ENCODE assay signal across 9 cellular contexts in genomic region chr7:30136743-30137485, GRCh38. TPM values are rescaled to one million over a fixed set of nuclear protein-coding genes. Genes with fewer than 3 reads are reported as not detected.
DNase-seq lines count a peak whose midpoint lies in the region; ATAC-seq, FAIRE-seq and TF ChIP-seq lines count a peak whose summit lies in the region.
"Had no signal": no experiment of that assay in that cellular context is flagged by ENCODE, and none has a peak within 500 bp of the region (broad histone marks: within the 10 kb centered on the region; RNA-seq: fewer than 3 reads in every experiment).

No MANE protein-coding gene starts in this region.

- H3K27me3 ChIP-seq in CD4-positive, alpha-beta T cell (ENCODE audit: control insufficient read depth, insufficient read depth, low read length) = no peaks in the 10 kb centered on the region
- H3K27me3 ChIP-seq in PC-9 (ENCODE audit: insufficient read depth, low read depth) (peaks cover 12% of the 10 kb centered on the region; the same call in 1 of the 2 replicates), fibroblast of lung (ENCODE audit: control insufficient read depth, insufficient read depth, low read length) (no peaks in the 10 kb centered on the region), trophoblast cell (ENCODE audit: insufficient read depth, low read length) (peaks cover 22% of the 10 kb centered on the region), body of pancreas (no peaks in the 10 kb centered on the region), small intestine (ENCODE audit: control insufficient read depth in 2 of 2, insufficient read depth in 2 of 2, low read length in 2 of 2) (no peaks in the 10 kb centered on the region)

- H2BK120ac ChIP-seq in trophoblast cell (ENCODE audit: insufficient read depth, low read length, poor library complexity) = no peak overlapping the region

- no peak for DNase-seq in CD4-positive, alpha-beta T cell
- no peak for DNase-seq in PC-9
- DNase-seq in fibroblast of lung (ENCODE audit: low read depth in 2 of 2) = no peak
- no peak for DNase-seq in trophoblast cell
- no peak for DNase-seq in body of pancreas
- no peak for DNase-seq in small intestine

- TF ChIP-seq CTCF in CD4-positive, alpha-beta T cell (IDR thresholded peaks at IDR 0.05) = no peak
- no peak for TF ChIP-seq CTCF in PC-9 (conservative IDR thresholded peaks at IDR 0.05)
- no peak for TF ChIP-seq CTCF in fibroblast of lung (conservative IDR thresholded peaks at IDR 0.05 in 1 of 2, IDR thresholded peaks at IDR 0.05 in 1 of 2; ENCODE audit: low read depth in 1 of 2, low read length in 2 of 2)
- TF ChIP-seq CTCF in body of pancreas (IDR thresholded peaks at IDR 0.05) = no peak

- TF ChIP-seq POLR2A in body of pancreas (IDR thresholded peaks at IDR 0.05) = no peak

- H3K79me1 ChIP-seq in trophoblast cell (ENCODE audit: low read length) = peaks cover 2% of the 10 kb centered on the region

- H4K91ac ChIP-seq in trophoblast cell (ENCODE audit: low read depth, low read length) = no peak overlapping the region

- no peaks in the 10 kb centered on the region for H3K9me2 ChIP-seq in PC-9 (ENCODE audit: insufficient read depth)

- no peak overlapping the region for H3K9ac ChIP-seq in fibroblast of lung (ENCODE audit: insufficient read depth, low read length)
- no peak overlapping the region for H3K9ac ChIP-seq in trophoblast cell (ENCODE audit: low read length)

- H3K4me3 ChIP-seq in PC-9 = no peak overlapping the region
- H3K4me3 ChIP-seq in fibroblast of lung (replicated peaks in 1 of 4; ENCODE audit: control extremely low read depth in 1 of 4, insufficient read depth in 1 of 4, low read depth in 3 of 4, low read length in 4 of 4) = peak overlapping the region in 3 of 4 experiments; percentile 53 to 86 (median 81)
- no peak overlapping the region for H3K4me3 ChIP-seq in trophoblast cell (ENCODE audit: low read depth, low read length)
- no peak overlapping the region for H3K4me3 ChIP-seq in body of pancreas
- no peak overlapping the region for H3K4me3 ChIP-seq in small intestine (ENCODE audit: low read depth in 1 of 2, low read length in 2 of 2)

- H3K27ac Mint-ChIP-seq in CD4-positive, alpha-beta T cell = peak overlapping the region; percentile 72

- H3K14ac ChIP-seq in trophoblast cell (ENCODE audit: low read length) = no peak overlapping the region

- no peak for ATAC-seq in CD4-positive, alpha-beta T cell (ENCODE audit: poor library complexity)
- no peak for ATAC-seq in body of pancreas
- ATAC-seq in GM21381 (IDR thresholded peaks at IDR 0.05; ENCODE audit: unreplicated experiment) = no peak
- no peak for ATAC-seq in GM21619 (IDR thresholded peaks at IDR 0.05; ENCODE audit: unreplicated experiment)

- no peaks in the 10 kb centered on the region for H3K9me3 ChIP-seq in CD4-positive, alpha-beta T cell (ENCODE audit: control insufficient read depth, low read length)
- H3K9me3 ChIP-seq in PC-9 (ENCODE audit: insufficient read depth, low read depth) (no peaks in the 10 kb centered on the region), fibroblast of lung (ENCODE audit: control insufficient read depth, insufficient read depth, low read depth, low read length) (no peaks in the 10 kb centered on the region), trophoblast cell (ENCODE audit: insufficient read depth, low read depth, low read length) (peaks cover 3% of the 10 kb centered on the region), body of pancreas (no peaks in the 10 kb centered on the region), small intestine (ENCODE audit: control insufficient read depth, low read depth) (no peaks in the 10 kb centered on the region)

- H3K23ac ChIP-seq in trophoblast cell (ENCODE audit: low read length) = no peak overlapping the region

- H3K4me1 ChIP-seq in PC-9 (replicated peaks; ENCODE audit: insufficient read depth) (peaks cover 14% of the 10 kb centered on the region), fibroblast of lung (ENCODE audit: control insufficient read depth, extremely low read depth, insufficient read depth, low read length) (no peaks in the 10 kb centered on the region), trophoblast cell (ENCODE audit: control insufficient read depth in 1 of 2, insufficient read depth in 2 of 2, low read length in 2 of 2) (peaks cover 5 to 7% of the 10 kb centered on the region in 2 experiments), body of pancreas (peaks cover 8% of the 10 kb centered on the region), small intestine (ENCODE audit: control insufficient read depth in 2 of 2, insufficient read depth in 1 of 2, low read depth in 1 of 2, low read length in 1 of 2) (no peaks in the 10 kb centered on the region)

- no peak overlapping the region for H2BK12ac ChIP-seq in trophoblast cell (ENCODE audit: low read length)

- H4K12ac ChIP-seq in trophoblast cell (ENCODE audit: low read depth, low read length) = no peak overlapping the region

- TSS peak; percentile 18 for BruUV-seq in PC-9 (replicated peaks; lab: Mats Ljungman, UMichigan)

- no peaks in the 10 kb centered on the region for H3K27me3 Mint-ChIP-seq in CD4-positive, alpha-beta T cell

- 0 out of 2 replicates have a peak, but pooled peaks cover 3% of the 10 kb centered on the region for H4K20me1 ChIP-seq in PC-9 (ENCODE audit: insufficient read depth)
- no peaks in the 10 kb centered on the region for H4K20me1 ChIP-seq in fibroblast of lung (ENCODE audit: control insufficient read depth, extremely low read depth, insufficient read depth, low read length)

- no peak overlapping the region for H3K27ac ChIP-seq in CD4-positive, alpha-beta T cell (ENCODE audit: low read depth, low read length)
- no peak overlapping the region for H3K27ac ChIP-seq in PC-9
- H3K27ac ChIP-seq in fibroblast of lung (ENCODE audit: insufficient read depth, low read length) = no peak overlapping the region
- H3K27ac ChIP-seq in trophoblast cell (ENCODE audit: low read depth, low read length) = no peak overlapping the region
- no peak overlapping the region for H3K27ac ChIP-seq in body of pancreas
- no peak overlapping the region for H3K27ac ChIP-seq in small intestine (ENCODE audit: low read depth in 1 of 2, low read length in 1 of 2)

- H3K18ac ChIP-seq in trophoblast cell (ENCODE audit: low read length) = no peak overlapping the region

- H3K79me2 ChIP-seq in PC-9 (ENCODE audit: low read depth) (no peaks in the 10 kb centered on the region), fibroblast of lung (ENCODE audit: control insufficient read depth, insufficient read depth, low read length) (no peaks in the 10 kb centered on the region), trophoblast cell (ENCODE audit: control insufficient read depth, insufficient read depth, low read length, poor library complexity) (no peaks in the 10 kb centered on the region)

- POLR2A ChIA-PET in CD4-positive, alpha-beta T cell (lab: Charles Lee) = interaction anchor here (0.8 to 2.7 kb wide), 4 partner anchors 12 to 186 kb away, joined by 3 to 13 read pairs (median 3); no protein-coding TSS in a partner anchor
- POLR2A ChIA-PET in PC-9 (lab: Charles Lee; ENCODE audit: unreplicated experiment) = interaction anchor here (0.6 kb wide), 2 partner anchors 12 to 148 kb away, joined by 3 to 5 read pairs; partner anchors contain the start of gene SCRN1

- intact Hi-C loops in CD4-positive, alpha-beta T cell (cut with DNase I, micrococcal nuclease) = loop anchor here (10.0 kb wide), 3 partner anchors 112 to 218 kb away; partner anchors contain the start of genes FKBP14 (in 1 of the 2), PLEKHA8 (in 1 of the 2) and ZNRF2 (in 1 of the 2)
- intact Hi-C loops in PC-9 (cut with micrococcal nuclease; ENCODE audit: unreplicated experiment) (no loop called here), body of pancreas (cut with DNase I) (no loop called here)

- H2AFZ ChIP-seq in PC-9 (no peak overlapping the region), fibroblast of lung (ENCODE audit: low read length) (no peak overlapping the region), trophoblast cell (ENCODE audit: insufficient read depth, low read length, poor library complexity) (no peak overlapping the region)

- H3K4me2 ChIP-seq in PC-9 (no peak overlapping the region), fibroblast of lung (ENCODE audit: extremely low read depth, insufficient read depth, low read length) (peak overlapping the region; percentile 90), trophoblast cell (ENCODE audit: low read length) (peak overlapping the region; percentile 100)

- H3K4ac ChIP-seq in trophoblast cell (ENCODE audit: low read depth, low read length) = no peak overlapping the region

- peak overlapping the region; percentile 91 for H3K4me3 Mint-ChIP-seq in CD4-positive, alpha-beta T cell

- CTCF ChIA-PET in CD4-positive, alpha-beta T cell (lab: Charles Lee) = no interaction called here
- CTCF ChIA-PET in PC-9 (lab: Charles Lee) = interaction anchor here (0.6 kb wide), 1 partner anchor 46 kb away, joined by 3 read pairs; no protein-coding TSS in a partner anchor

- no peak overlapping the region for H2BK5ac ChIP-seq in trophoblast cell (ENCODE audit: low read depth, low read length, poor library complexity)

- WGBS in trophoblast cell (ENCODE audit: extremely low coverage, insufficient coverage, insufficient read length) = no CpG with 5 or more reads among the region's 7 CpGs
- WGBS in body of pancreas, 2 donors = 89% methylated on average over 7 of the region's 7 CpGs
- WGBS in small intestine, 3 donors = 85 to 92% (median 91%) methylated on average over 7 of the region's 7 CpGs

- H3K36me3 Mint-ChIP-seq in CD4-positive, alpha-beta T cell (ENCODE audit: low read depth) = peaks cover 17% of the 10 kb centered on the region

- no peak overlapping the region for H4K8ac ChIP-seq in trophoblast cell (ENCODE audit: low read depth, low read length)

- no peaks in the 10 kb centered on the region for H3K9me3 Mint-ChIP-seq in CD4-positive, alpha-beta T cell

- FAIRE-seq in small intestine (lab: Jason Lieb, UNC) = no peak
- FAIRE-seq: islet of Langerhans had no signal

- H3K36me3 ChIP-seq in PC-9 (ENCODE audit: low read depth) = no peaks in the 10 kb centered on the region
- H3K36me3 ChIP-seq in fibroblast of lung (ENCODE audit: control insufficient read depth, insufficient read depth, low read length) = no peaks in the 10 kb centered on the region
- no peaks in the 10 kb centered on the region for H3K36me3 ChIP-seq in trophoblast cell (ENCODE audit: control insufficient read depth in 1 of 2, insufficient read depth in 2 of 2, low read length in 2 of 2)
- H3K36me3 ChIP-seq in body of pancreas (replicated peaks in 1 of 2; ENCODE audit: insufficient read depth in 1 of 2, low read depth in 2 of 2) = no peaks in the 10 kb centered on the region
- H3K36me3 ChIP-seq in small intestine (ENCODE audit: control insufficient read depth in 2 of 2, insufficient read depth in 2 of 2, low read length in 2 of 2) = no peaks in the 10 kb centered on the region

- no peak overlapping the region for H2AK5ac ChIP-seq in trophoblast cell (ENCODE audit: low read length)

- peaks cover 20% of the 10 kb centered on the region for H3K4me1 Mint-ChIP-seq in CD4-positive, alpha-beta T cell (ENCODE audit: low read depth)

- peaks cover 7% of the 10 kb centered on the region for H3F3A ChIP-seq in PC-9 (ENCODE audit: insufficient read depth, low read depth)

RNA-seq across cellular contexts. Expression of gene MTURN, which starts 2.1 kb away (rescaled TPM):
- 10 to 100 TPM; 38.4 to 38.9 TPM for total RNA-seq in CD4-positive, alpha-beta T cell
- total RNA-seq in PC-9 (2021) = 21.6 and 23.1 TPM in 2 replicates
- 12.9 and 16.9 TPM in 2 replicates for total RNA-seq in fibroblast of lung
- polyA plus RNA-seq in fibroblast of lung = 6.8 and 7.1 TPM in 2 replicates
- 6.6 and 8.9 TPM in 2 replicates for polyA plus RNA-seq in fibroblast of lung (2012)
- polyA minus RNA-seq in fibroblast of lung (ENCODE audit: low replicate concordance) = 0.12 and 3.9 TPM in 2 replicates
- polyA plus RNA-seq in trophoblast cell (2013) = 1.4 and 1.6 TPM in 2 replicates
- 10 to 100 TPM; 19.8 to 34.5 TPM for total RNA-seq in body of pancreas
- polyA plus RNA-seq in small intestine = 10 to 100 TPM in 1 of 3 donors, 1 to 10 TPM in 2; 2.2 to 10.0 (median 4.1) TPM

Comparison
In these comparisons a context has a peak if more than half of its experiments do, and no peak if none do; other contexts are left out.
1. H3K4me3 ChIP-seq: peak in fibroblast of lung (3 of 4); none in PC-9 (single experiment), trophoblast cell (single experiment), body of pancreas (0 of 2) and small intestine (0 of 2).
2. intact Hi-C loops: an anchor here in CD4-positive, alpha-beta T cell (10.0 kb wide); none called in PC-9 and body of pancreas.